Comparison of ENCODE assay signal across 8 cellular contexts in genomic region chr17:7549401-7550055, GRCh38. TPM values are rescaled to one million over a fixed set of nuclear protein-coding genes. Genes with fewer than 3 reads are reported as not detected.
DNase-seq lines count a peak whose midpoint lies in the region; ATAC-seq and TF ChIP-seq lines count a peak whose summit lies in the region.

No MANE protein-coding gene starts in this region.

- H3K4me1 Mint-ChIP-seq in central memory CD8-positive, alpha-beta T cell: peaks cover 48% of the 10 kb centered on the region
- peaks cover 63% of the 10 kb centered on the region for H3K4me1 Mint-ChIP-seq in stimulated activated naive CD8-positive, alpha-beta T cell treated with anti-CD3 and anti-CD28 coated beads, Interleukin-15, amount 100 ng/mL, for 72 hours

- intact Hi-C loops in lower lobe of right lung (cut with DNase I): no loop called here

- TF ChIP-seq RAD21 in SK-N-SH (IDR thresholded peaks at IDR 0.05; ENCODE audit: low read length): no peak

- no peaks in the 10 kb centered on the region for H3K79me2 ChIP-seq in ACC112 (ENCODE audit: control insufficient read depth, insufficient read depth, low read length, unreplicated experiment)
- H3K79me2 ChIP-seq in SK-N-SH (ENCODE audit: insufficient read depth): no peaks in the 10 kb centered on the region

- POLR2A ChIA-PET in SK-N-SH (lab: Yijun Ruan, JAX): interaction anchor here (1.1 to 1.6 kb wide), 2 partner anchors 11 to 286 kb away, joined by 3 to 7 read pairs; partner anchors contain the start of gene SENP3

- H3K27me3 Mint-ChIP-seq in central memory CD8-positive, alpha-beta T cell: no peaks in the 10 kb centered on the region
- no peaks in the 10 kb centered on the region for H3K27me3 Mint-ChIP-seq in stimulated activated naive CD8-positive, alpha-beta T cell treated with anti-CD3 and anti-CD28 coated beads, Interleukin-15, amount 100 ng/mL, for 72 hours

- 83% methylated on average over 19 of the region's 20 CpGs for whole genome bisulfite sequencing in SK-N-SH (ENCODE audit: low lambda C conversion rate)

- CTCF ChIA-PET in SK-N-SH (lab: Yijun Ruan, JAX): interaction anchor here (2.5 to 7.8 kb wide), 3 partner anchors 9 to 35 kb away, joined by 11 to 55 read pairs (median 26); partner anchors contain the start of genes SENP3 and TNFSF13

- peak overlapping the region; percentile 83 for H3K9ac ChIP-seq in SK-N-SH

- TF ChIP-seq EP300 in SK-N-SH (IDR thresholded peaks at IDR 0.05; ENCODE audit: borderline replicate concordance in 1 of 2, low read depth in 1 of 2, low read length in 1 of 2): no peak

- peaks cover 5% of the 10 kb centered on the region for H3K36me3 Mint-ChIP-seq in central memory CD8-positive, alpha-beta T cell (ENCODE audit: insufficient read depth)

- H3K27ac ChIP-seq in ACC112 (ENCODE audit: low read depth, low read length) (no peak overlapping the region), SK-N-SH (ENCODE audit: low read depth in 2 of 2, low read length in 1 of 2) (peak overlapping the region in 1 of 2 experiments; percentile 13; a peak in 1 of 4 replicates), lower lobe of right lung (peak overlapping the region; percentile 92)

- H3K27ac Mint-ChIP-seq in central memory CD8-positive, alpha-beta T cell (ENCODE audit: low read depth): peak overlapping the region; percentile 1
- H3K27ac Mint-ChIP-seq in stimulated activated naive CD8-positive, alpha-beta T cell treated with anti-CD3 and anti-CD28 coated beads, Interleukin-15, amount 100 ng/mL, for 72 hours: peak overlapping the region in 1 of 2 donors; percentile 4

- DNase-seq in SK-N-SH: no peak
- no peak for DNase-seq in central memory CD8-positive, alpha-beta T cell (ENCODE audit: low spot score in 2 of 2)
- peak; percentile 75 for DNase-seq in lower lobe of right lung
- peak; percentile 54 to 58 for DNase-seq in stimulated activated naive CD8-positive, alpha-beta T cell treated with anti-CD3 and anti-CD28 coated beads, Interleukin-15, amount 100 ng/mL, for 72 hours
- DNase-seq in NCI-H1105 treated with DMSO at 0.1 percent for 48 hours (lab: John Stamatoyannopoulos, UW): no peak
- no peak for DNase-seq in NAMALWA (ENCODE audit: low spot score)
- DNase-seq in D341Med (ENCODE audit: low spot score): no peak

- H3K36me3 ChIP-seq in ACC112 (ENCODE audit: insufficient read depth, low read length) (no peaks in the 10 kb centered on the region), SK-N-SH (replicated peaks in 1 of 2; ENCODE audit: control insufficient read depth in 1 of 2, insufficient read depth in 2 of 2, low read length in 1 of 2) (peaks cover 0 to 4% of the 10 kb centered on the region in 2 experiments), lower lobe of right lung (peaks cover 8% of the 10 kb centered on the region)

- H3F3A ChIP-seq in SK-N-SH (replicated peaks; ENCODE audit: insufficient read depth): no peaks in the 10 kb centered on the region

- peak; percentile 62 for ATAC-seq in central memory CD8-positive, alpha-beta T cell (replicated peaks; ENCODE audit: extremely low read depth, poor library complexity, severe bottlenecking)
- ATAC-seq in lower lobe of right lung: peak; percentile 74 to 79
- peak; percentile 67 for ATAC-seq in stimulated activated naive CD8-positive, alpha-beta T cell treated with anti-CD3 and anti-CD28 coated beads, Interleukin-15, amount 100 ng/mL, for 72 hours

- peak overlapping the region; percentile 76 for H3K4me3 Mint-ChIP-seq in central memory CD8-positive, alpha-beta T cell
- peak overlapping the region; percentile 77 to 88 for H3K4me3 Mint-ChIP-seq in stimulated activated naive CD8-positive, alpha-beta T cell treated with anti-CD3 and anti-CD28 coated beads, Interleukin-15, amount 100 ng/mL, for 72 hours

- H3K4me2 ChIP-seq in SK-N-SH: peak overlapping the region; percentile 87

- H3K9me3 Mint-ChIP-seq in central memory CD8-positive, alpha-beta T cell: no peaks in the 10 kb centered on the region
- H3K9me3 Mint-ChIP-seq in stimulated activated naive CD8-positive, alpha-beta T cell treated with anti-CD3 and anti-CD28 coated beads, Interleukin-15, amount 100 ng/mL, for 72 hours: no peaks in the 10 kb centered on the region

- no peaks in the 10 kb centered on the region for H3K9me3 ChIP-seq in SK-N-SH
- no peaks in the 10 kb centered on the region for H3K9me3 ChIP-seq in lower lobe of right lung

- H3K4me3 ChIP-seq in ACC112 (ENCODE audit: low read depth, low read length) (peak overlapping the region; percentile 87), SK-N-SH (ENCODE audit: low read depth in 2 of 2, low read length in 1 of 2) (peak overlapping the region; percentile 57 to 76), lower lobe of right lung (peak overlapping the region; percentile 83)

- H3K27me3 ChIP-seq in ACC112 (ENCODE audit: insufficient read depth, low read length): no peaks in the 10 kb centered on the region
- H3K27me3 ChIP-seq in SK-N-SH (ENCODE audit: insufficient read depth): no peaks in the 10 kb centered on the region
- no peaks in the 10 kb centered on the region for H3K27me3 ChIP-seq in lower lobe of right lung (ENCODE audit: low read depth)

- TF ChIP-seq CTCF in SK-N-SH (IDR thresholded peaks at IDR 0.05): no peak
- TF ChIP-seq CTCF in lower lobe of right lung (IDR thresholded peaks at IDR 0.05): peak; percentile 0

- no peaks in the 10 kb centered on the region for H3K9me2 ChIP-seq in SK-N-SH

- peak overlapping the region; percentile 95 for H2AFZ ChIP-seq in ACC112 (ENCODE audit: low read length, unreplicated experiment)
- peak overlapping the region; percentile 89 for H2AFZ ChIP-seq in SK-N-SH (ENCODE audit: low read depth)

- no peaks in the 10 kb centered on the region for H4K20me1 ChIP-seq in SK-N-SH (ENCODE audit: insufficient read depth)

- H3K4me1 ChIP-seq in ACC112 (ENCODE audit: control insufficient read depth, insufficient read depth, low read length, unreplicated experiment) (peaks cover 7% of the 10 kb centered on the region), SK-N-SH (ENCODE audit: control insufficient read depth in 1 of 2, insufficient read depth in 2 of 2, low read depth in 1 of 2, low read length in 1 of 2) (peaks cover 0 to 8% of the 10 kb centered on the region in 2 experiments; a peak in 1 of 4 replicates), lower lobe of right lung (peaks cover 27% of the 10 kb centered on the region)

TF ChIP-seq in SK-N-SH, 30 proteins besides CTCF, POLR2A, EP300 and RAD21:
- TF ChIP-seq EZH2phosphoT487 (IDR thresholded peaks at IDR 0.05; ENCODE audit: borderline replicate concordance, low read depth) (no peak), NRF1 (IDR thresholded peaks at IDR 0.05; ENCODE audit: low read depth, low read length) (no peak), IRF3 (IDR thresholded peaks at IDR 0.05; ENCODE audit: low read depth, low read length) (no peak), FOXM1 (IDR thresholded peaks at IDR 0.05; ENCODE audit: low read depth) (no peak), PBX3 (IDR thresholded peaks at IDR 0.05) (no peak), GATA2 (CRISPR knock-in tag; IDR thresholded peaks at IDR 0.05) (no peak), JUND (IDR thresholded peaks at IDR 0.05) (no peak), FOSL2 (IDR thresholded peaks at IDR 0.05; ENCODE audit: borderline replicate concordance, low read depth) (no peak), MXI1 (IDR thresholded peaks at IDR 0.05; ENCODE audit: low read depth, low read length) (no peak), POLR2AphosphoS5 (IDR thresholded peaks at IDR 0.05; ENCODE audit: low read depth, low read length) (no peak), TEAD4 (IDR thresholded peaks at IDR 0.05; ENCODE audit: borderline replicate concordance, insufficient read depth) (no peak)

RNA-seq across cellular contexts. Expression of gene TNFSF12, which starts 0.7 kb away (rescaled TPM):
- 31.1 and 47.6 TPM in 2 replicates for polyA plus RNA-seq in SK-N-SH (2012; rRNA removed)
- 28.9 and 37.1 TPM in 2 replicates for polyA plus RNA-seq in SK-N-SH (2012; cell fraction: cytosol; rRNA removed)
- polyA plus RNA-seq in SK-N-SH (2012; cell fraction: nucleus; rRNA removed): 13.2 and 15.5 TPM in 2 replicates
- 91.3 TPM for total RNA-seq in lower lobe of right lung

RNA-seq across cellular contexts. Expression of gene TNFSF13, which starts 9.0 kb away (rescaled TPM):
- 1.0 and 2.1 TPM in 2 replicates for polyA plus RNA-seq in SK-N-SH (2012; rRNA removed)
- polyA plus RNA-seq in SK-N-SH (2012; cell fraction: cytosol; rRNA removed): 1.4 TPM in 2 replicates
- 2.0 and 2.6 TPM in 2 replicates for polyA plus RNA-seq in SK-N-SH (2012; cell fraction: nucleus; rRNA removed)
- 161 TPM for total RNA-seq in lower lobe of right lung

RNA-seq across cellular contexts. Expression of gene SENP3, which starts 12.2 kb away (rescaled TPM):
- 80.8 and 103 TPM in 2 replicates for polyA plus RNA-seq in SK-N-SH (2012; rRNA removed)
- 69.1 and 90.7 TPM in 2 replicates for polyA plus RNA-seq in SK-N-SH (2012; cell fraction: cytosol; rRNA removed)
- 84.6 and 106 TPM in 2 replicates for polyA plus RNA-seq in SK-N-SH (2012; cell fraction: nucleus; rRNA removed)
- 87.0 TPM for total RNA-seq in lower lobe of right lung

RNA-seq across cellular contexts. Expression of gene CD68, which starts 29.9 kb away (rescaled TPM):
- 34.6 and 62.4 TPM in 2 replicates for polyA plus RNA-seq in SK-N-SH (2012; rRNA removed)
- polyA plus RNA-seq in SK-N-SH (2012; cell fraction: cytosol; rRNA removed): 22.0 and 35.5 TPM in 2 replicates
- polyA plus RNA-seq in SK-N-SH (2012; cell fraction: nucleus; rRNA removed): 2.4 and 3.1 TPM in 2 replicates
- 667 TPM for total RNA-seq in lower lobe of right lung

RNA-seq across cellular contexts. Expression of gene MPDU1, which starts 34.1 kb away (rescaled TPM):
- polyA plus RNA-seq in SK-N-SH (2012; rRNA removed): 126 and 142 TPM in 2 replicates
- polyA plus RNA-seq in SK-N-SH (2012; cell fraction: cytosol; rRNA removed): 85.1 and 108 TPM in 2 replicates
- 114 and 134 TPM in 2 replicates for polyA plus RNA-seq in SK-N-SH (2012; cell fraction: nucleus; rRNA removed)
- 55.3 TPM for total RNA-seq in lower lobe of right lung

Comparison
In these comparisons a context has a peak if more than half of its experiments do, and no peak if none do; other contexts are left out.
1. DNase-seq: peak in lower lobe of right lung (single experiment) and stimulated activated naive CD8-positive, alpha-beta T cell treated with anti-CD3 and anti-CD28 coated beads, Interleukin-15, amount 100 ng/mL, for 72 hours (2 of 2); none in SK-N-SH (single experiment), central memory CD8-positive, alpha-beta T cell (0 of 2), NCI-H1105 treated with DMSO at 0.1 percent for 48 hours (single experiment), NAMALWA (single experiment) and D341Med (single experiment).
2. Peak in every context shown above with its lines, with median percentiles within 50 percentile points of each other: H3K4me3 ChIP-seq and ATAC-seq.